Comparison of ENCODE assay signal across 16 cellular contexts in genomic region chr3:157026091-157026490, GRCh38.
"Had no signal": no experiment of that assay in that cellular context is flagged by ENCODE, and none has a peak within 500 bp of the region (broad histone marks: within the 10 kb centered on the region; RNA-seq: fewer than 3 reads in every experiment).

No MANE protein-coding gene starts in this region.

- DNase-seq: activated CD4-positive, alpha-beta T cell treated with anti-CD3 and anti-CD28 coated beads, Interleukin-2, amount 10 ng/mL, durations not matched to agents 7 days and 5 days; activated CD8-positive, alpha-beta memory T cell treated with anti-CD3 and anti-CD28 coated beads, Interleukin-2, amount 50 U/mL, for 48 hours; activated naive CD4-positive, alpha-beta T cell; activated naive CD8-positive, alpha-beta T cell treated with anti-CD3 and anti-CD28 coated beads, Interleukin-2, amount 10 ng/mL, durations not matched to agents 7 days and 5 days; anterior cingulate cortex; brain microvascular endothelial cell; cerebellar nuclear complex; dermis blood vessel endothelial cell; effector memory CD8-positive, alpha-beta T cell; left lung; occipital lobe; right cardiac atrium; SW 1271; upper lobe of right lung had no signal

- H3K27me3 ChIP-seq: brain microvascular endothelial cell, suprapubic skin, upper lobe of right lung had no signal

- H3K4me3 ChIP-seq: left lung, prostate gland, suprapubic skin, upper lobe of right lung had no signal

- H3K27ac ChIP-seq: brain microvascular endothelial cell, left lung, prostate gland, suprapubic skin, upper lobe of right lung had no signal

- H3K4me1 ChIP-seq: left lung, prostate gland, upper lobe of right lung had no signal

- ATAC-seq: effector memory CD8-positive, alpha-beta T cell; left lung; right cardiac atrium; upper lobe of right lung had no signal

- H3K9me3 ChIP-seq: left lung, prostate gland, suprapubic skin, upper lobe of right lung had no signal

- H3K36me3 ChIP-seq: brain microvascular endothelial cell, left lung, prostate gland, suprapubic skin, upper lobe of right lung had no signal
